In genomic region chr1:219189021-219189824, GRCh38 we compare ENCODE assay signal across 9 cellular contexts. TPM values are rescaled to one million over a fixed set of nuclear protein-coding genes. Genes with fewer than 3 reads are reported as not detected.
DNase-seq lines count a peak whose midpoint lies in the region; ATAC-seq and TF ChIP-seq lines count a peak whose summit lies in the region.
"Had no signal": no experiment of that assay in that cellular context is flagged by ENCODE, and none has a peak within 500 bp of the region (broad histone marks: within the 10 kb centered on the region; RNA-seq: fewer than 3 reads in every experiment).

No MANE protein-coding gene starts in this region.

- peaks cover 8% of the 10 kb centered on the region for H3K4me1 ChIP-seq in hepatocyte (ENCODE audit: insufficient read depth)

- H3K27me3 Mint-ChIP-seq in activated CD8-positive, alpha-beta memory T cell treated with anti-CD3 and anti-CD28 coated beads, Interleukin-2, amount 10 ng/mL, durations not matched to agents 7 days and 5 days = no peaks in the 10 kb centered on the region
- H3K27me3 Mint-ChIP-seq in T-helper 1 cell treated with Interleukin-12 subunit alpha and Interleukin-12 subunit beta and Interleukin-4 antibody, amounts not matched to agents 30 μg/mL and 1 μg/mL, for 36 hours (ENCODE audit: low read depth) = no peaks in the 10 kb centered on the region

- H3K4me3 ChIP-seq in hepatocyte = no peak overlapping the region

- peaks cover 25% of the 10 kb centered on the region for H3K4me1 Mint-ChIP-seq in activated CD8-positive, alpha-beta memory T cell treated with anti-CD3 and anti-CD28 coated beads, Interleukin-2, amount 10 ng/mL, durations not matched to agents 7 days and 5 days
- peaks cover 22% of the 10 kb centered on the region for H3K4me1 Mint-ChIP-seq in T-helper 1 cell treated with Interleukin-12 subunit alpha and Interleukin-12 subunit beta and Interleukin-4 antibody, amounts not matched to agents 30 μg/mL and 1 μg/mL, for 36 hours (ENCODE audit: low read depth)

- DNase-seq in activated CD8-positive, alpha-beta memory T cell treated with anti-CD3 and anti-CD28 coated beads, Interleukin-2, amount 10 ng/mL, durations not matched to agents 7 days and 5 days = no peak
- no peak for DNase-seq in activated CD8-positive, alpha-beta memory T cell treated with anti-CD3 and anti-CD28 coated beads for 24 hours
- no peak for DNase-seq in hepatocyte (ENCODE audit: low spot score)
- no peak for DNase-seq in RPMI8226
- no peak for DNase-seq in NCI-H187 treated with DMSO at 0.1 percent for 48 hours (lab: John Stamatoyannopoulos, UW)
- no peak for DNase-seq in T-helper 9 cell

- H3K27me3 ChIP-seq in hepatocyte = no peaks in the 10 kb centered on the region

- H4K20me1 ChIP-seq in hepatocyte (ENCODE audit: insufficient read depth, poor library complexity, severe bottlenecking) = no peaks in the 10 kb centered on the region

- H3K36me3 ChIP-seq in hepatocyte (replicated peaks; ENCODE audit: insufficient read depth, low read depth) = no peaks in the 10 kb centered on the region

- no peak for TF ChIP-seq CTCF in hepatocyte (IDR thresholded peaks at IDR 0.05; ENCODE audit: poor library complexity)

- no peaks in the 10 kb centered on the region for H3K9me3 ChIP-seq in hepatocyte (ENCODE audit: low read depth)

- CTCF ChIA-PET in activated CD8-positive, alpha-beta memory T cell treated with anti-CD3 and anti-CD28 coated beads, Interleukin-2, amount 10 ng/mL, durations not matched to agents 7 days and 5 days (lab: Charles Lee) = interaction anchor here (1.0 to 1.2 kb wide), 3 partner anchors 12 to 16 kb away, joined by 3 read pairs; no protein-coding TSS in a partner anchor

- peak overlapping the region; percentile 4 for H3K4me2 ChIP-seq in hepatocyte

- no peaks in the 10 kb centered on the region for H3K9me2 ChIP-seq in hepatocyte (replicated peaks; ENCODE audit: insufficient read depth)

- peaks cover 13% of the 10 kb centered on the region for H3K79me2 ChIP-seq in hepatocyte

- no peaks in the 10 kb centered on the region for H3K9me3 Mint-ChIP-seq in activated CD8-positive, alpha-beta memory T cell treated with anti-CD3 and anti-CD28 coated beads, Interleukin-2, amount 10 ng/mL, durations not matched to agents 7 days and 5 days (ENCODE audit: low read depth)
- H3K9me3 Mint-ChIP-seq in T-helper 1 cell treated with Interleukin-12 subunit alpha and Interleukin-12 subunit beta and Interleukin-4 antibody, amounts not matched to agents 30 μg/mL and 1 μg/mL, for 36 hours = no peaks in the 10 kb centered on the region

- peaks cover 22% of the 10 kb centered on the region for H3K36me3 Mint-ChIP-seq in activated CD8-positive, alpha-beta memory T cell treated with anti-CD3 and anti-CD28 coated beads, Interleukin-2, amount 10 ng/mL, durations not matched to agents 7 days and 5 days
- H3K36me3 Mint-ChIP-seq in T-helper 1 cell treated with Interleukin-12 subunit alpha and Interleukin-12 subunit beta and Interleukin-4 antibody, amounts not matched to agents 30 μg/mL and 1 μg/mL, for 36 hours (ENCODE audit: low read depth) = peaks cover 6% of the 10 kb centered on the region

- H3K27ac ChIP-seq in hepatocyte = peak overlapping the region; percentile 6
- H3K27ac ChIP-seq: C4-2B had no signal

- H2AFZ ChIP-seq in hepatocyte = no peak overlapping the region

- no peak overlapping the region for H3K4me3 Mint-ChIP-seq in activated CD8-positive, alpha-beta memory T cell treated with anti-CD3 and anti-CD28 coated beads, Interleukin-2, amount 10 ng/mL, durations not matched to agents 7 days and 5 days
- H3K4me3 Mint-ChIP-seq in T-helper 1 cell treated with Interleukin-12 subunit alpha and Interleukin-12 subunit beta and Interleukin-4 antibody, amounts not matched to agents 30 μg/mL and 1 μg/mL, for 36 hours = peak overlapping the region; percentile 1

- H3K27ac Mint-ChIP-seq in activated CD8-positive, alpha-beta memory T cell treated with anti-CD3 and anti-CD28 coated beads, Interleukin-2, amount 10 ng/mL, durations not matched to agents 7 days and 5 days = no peak overlapping the region
- no peak overlapping the region for H3K27ac Mint-ChIP-seq in T-helper 1 cell treated with Interleukin-12 subunit alpha and Interleukin-12 subunit beta and Interleukin-4 antibody, amounts not matched to agents 30 μg/mL and 1 μg/mL, for 36 hours

- ATAC-seq in activated CD8-positive, alpha-beta memory T cell treated with anti-CD3 and anti-CD28 coated beads, Interleukin-2, amount 10 ng/mL, durations not matched to agents 7 days and 5 days = peak; percentile 39
- peak; percentile 80 for ATAC-seq in HG02885 (IDR thresholded peaks at IDR 0.05; ENCODE audit: poor library complexity, unreplicated experiment)

RNA-seq across cellular contexts. Expression of gene LYPLAL1, which starts 15.5 kb away (rescaled TPM):
- 10 to 100 TPM; 16.7 to 17.7 TPM for total RNA-seq in activated CD8-positive, alpha-beta memory T cell treated with anti-CD3 and anti-CD28 coated beads, Interleukin-2, amount 10 ng/mL, durations not matched to agents 7 days and 5 days
- 18.7 and 28.3 TPM in 2 replicates for total RNA-seq in hepatocyte
- polyA plus RNA-seq in hepatocyte = 31.9 and 38.0 TPM in 2 replicates
